ENCODE assay signal across 8 cellular contexts in genomic region chr12:26274441-26275312, GRCh38.
DNase-seq lines count a peak whose midpoint lies in the region; ATAC-seq and TF ChIP-seq lines count a peak whose summit lies in the region.

No MANE protein-coding gene starts in this region.

- TF ChIP-seq CTCF in C4-2B (conservative IDR thresholded peaks at IDR 0.05) = no peak
- TF ChIP-seq CTCF in cardiac fibroblast (IDR thresholded peaks at IDR 0.05; ENCODE audit: low read depth, low read length) = peak; percentile 15

- DNase-seq in SHP77 treated with DMSO at 0.1 percent for 48 hours (lab: John Stamatoyannopoulos, UW) (peak; percentile 25), cardiac fibroblast (ENCODE audit: low read depth in 2 of 2) (peak; percentile 98 to 100), NCI-H345 (lab: John Stamatoyannopoulos, UW) (no peak)
- DNase-seq in stimulated activated CD4-positive, alpha-beta T cell treated with anti-CD3 and anti-CD28 coated beads, Interleukin-15, amount 100 ng/mL, for 24 hours = peak; percentile 71

- ATAC-seq in GM19043 (IDR thresholded peaks at IDR 0.05; ENCODE audit: low read depth, unreplicated experiment) = peak; percentile 95
- ATAC-seq in HG03159 (IDR thresholded peaks at IDR 0.05; ENCODE audit: unreplicated experiment) = peak; percentile 94

- peak overlapping the region; percentile 78 for H3K27ac ChIP-seq in C4-2B
- peak overlapping the region; percentile 55 for H3K27ac ChIP-seq in layer of hippocampus (ENCODE audit: low read depth, low read length)

- no peaks in the 10 kb centered on the region for H3K27me3 ChIP-seq in layer of hippocampus (ENCODE audit: control insufficient read depth, insufficient read depth, low read length)

- no peak overlapping the region for H3K4me3 ChIP-seq in cardiac fibroblast (replicated peaks in 1 of 2; ENCODE audit: low read depth in 2 of 2, low read length in 2 of 2)
